Comparison of ENCODE assay signal across 34 cellular contexts in genomic region chr10:129241461-129241860, GRCh38.
"Had no signal": no experiment of that assay in that cellular context is flagged by ENCODE, and none has a peak within 500 bp of the region (broad histone marks: within the 10 kb centered on the region; RNA-seq: fewer than 3 reads in every experiment).

No MANE protein-coding gene starts in this region.

- H3K9me3 ChIP-seq: MG63 had no signal

- DNase-seq: Karpas-422, Kasumi-1, MG63, MM.1S, MV-4-11, NCI-H1048, NCI-H1092, NCI-H1092 treated with DMSO at 0.1 percent for 48 hours, NCI-H1105, NCI-H1105 treated with DMSO at 0.1 percent for 48 hours, NCI-H1417, NCI-H1417 treated with DMSO at 0.1 percent for 48 hours, NCI-H1436, NCI-H1436 treated with DMSO at 0.1 percent for 48 hours, NCI-H146, NCI-H1694, NCI-H1694 treated with DMSO at 0.1 percent for 48 hours, NCI-H187, NCI-H187 treated with DMSO at 0.1 percent for 48 hours, NCI-H1930, NCI-H2029, NCI-H2029 treated with DMSO at 0.1 percent for 48 hours, NCI-H2081, NCI-H2081 treated with DMSO at 0.1 percent for 48 hours, NCI-H2107, NCI-H2171, NCI-H2171 treated with DMSO at 0.1 percent for 48 hours, NCI-H2227 treated with DMSO at 0.1 percent for 48 hours, NCI-H226, NCI-H345, NCI-H446, NCI-H446 treated with DMSO at 0.1 percent for 48 hours, NCI-H510A, NCI-H510A treated with DMSO at 0.1 percent for 48 hours had no signal

- H3K27me3 ChIP-seq: MG63 had no signal
